In genomic region chr3:99716463-99716995, GRCh38 we compare ENCODE assay signal across 21 cellular contexts.
"Had no signal": no experiment of that assay in that cellular context is flagged by ENCODE, and none has a peak within 500 bp of the region (broad histone marks: within the 10 kb centered on the region; RNA-seq: fewer than 3 reads in every experiment).

No MANE protein-coding gene starts in this region.

- H3K4me3 ChIP-seq: body of pancreas, colonic mucosa, thyroid gland had no signal

- H3K27ac Mint-ChIP-seq: activated CD4-positive, alpha-beta T cell treated with anti-CD3 and anti-CD28 coated beads, Interleukin-2, amount 10 ng/mL, durations not matched to agents 7 days and 5 days; activated CD8-positive, alpha-beta T cell treated with anti-CD3 and anti-CD28 coated beads, Interleukin-2, amount 10 ng/mL, durations not matched to agents 7 days and 5 days; activated naive CD8-positive, alpha-beta T cell treated with anti-CD3 and anti-CD28 coated beads, Interleukin-2, amount 10 ng/mL, durations not matched to agents 7 days and 5 days; activated T-cell treated with anti-CD3 and anti-CD28 coated beads, Interleukin-2, amount 50 U/mL, for 24 hours; activated T-helper 2 cell treated with anti-CD3 and anti-CD28 coated beads, Interferon-gamma antibody, Interleukin-2, Interleukin-4, amounts not matched to agents 10 μg/mL and 5 μg/mL and 100 μg/mL, durations not matched to agents 14 hours and 24 hours and 36 hours; immature natural killer cell; natural killer cell treated with Interleukin-12 subunit alpha and Interleukin-12 subunit beta and Interleukin-15 and Interleukin-18, amount 100 ng/mL, for 72 hours; T-cell had no signal

- H3K36me3 Mint-ChIP-seq: activated naive CD8-positive, alpha-beta T cell treated with anti-CD3 and anti-CD28 coated beads, Interleukin-2, amount 10 ng/mL, durations not matched to agents 7 days and 5 days; immature natural killer cell; natural killer cell treated with Interleukin-12 subunit alpha and Interleukin-12 subunit beta and Interleukin-15 and Interleukin-18, amount 100 ng/mL, for 72 hours; T-cell had no signal

- H3K27ac ChIP-seq: body of pancreas, colonic mucosa, thyroid gland had no signal

- H3K9me3 ChIP-seq: body of pancreas, colonic mucosa, thyroid gland had no signal

- H3K27me3 ChIP-seq: body of pancreas, colonic mucosa, thyroid gland had no signal

- DNase-seq: activated CD4-positive, alpha-beta T cell treated with anti-CD3 and anti-CD28 coated beads, Interleukin-2, amount 10 ng/mL, durations not matched to agents 7 days and 5 days; activated CD4-positive, CD25-positive, alpha-beta regulatory T cell; activated CD8-positive, alpha-beta T cell treated with anti-CD3 and anti-CD28 coated beads, Interleukin-2, amount 10 ng/mL, durations not matched to agents 7 days and 5 days; activated naive CD4-positive, alpha-beta T cell treated with Interleukin-2 at 50 U/mL for 16 hours; activated naive CD8-positive, alpha-beta T cell treated with anti-CD3 and anti-CD28 coated beads, Interleukin-2, amount 10 ng/mL, durations not matched to agents 7 days and 5 days; activated T-cell treated with anti-CD3 and anti-CD28 coated beads, Interleukin-2, amount 50 U/mL, for 24 hours; amygdala; body of pancreas; caudate nucleus; colonic mucosa; head of caudate nucleus; immature natural killer cell; retina; stimulated activated CD4-positive, alpha-beta T cell treated with anti-CD3 and anti-CD28 coated beads, Interleukin-12 subunit alpha, Interleukin-12 subunit beta, amount 100 ng/mL, for 4 hours; stimulated activated CD4-positive, alpha-beta T cell treated with anti-CD3 and anti-CD28 coated beads, Interleukin-1b, Interleukin-23, amount 100 ng/mL, for 48 hours; stimulated activated CD8-positive, alpha-beta memory T cell treated with anti-CD3 and anti-CD28 coated beads, Interleukin-4, amount 100 ng/mL, for 48 hours; stimulated activated naive CD4-positive, alpha-beta T cell treated with Interleukin-2 at 50 U/mL for 16 hours; T-cell; thyroid gland had no signal

- H3K4me3 Mint-ChIP-seq: activated CD4-positive, alpha-beta T cell treated with anti-CD3 and anti-CD28 coated beads, Interleukin-2, amount 10 ng/mL, durations not matched to agents 7 days and 5 days; activated CD8-positive, alpha-beta T cell treated with anti-CD3 and anti-CD28 coated beads, Interleukin-2, amount 10 ng/mL, durations not matched to agents 7 days and 5 days; activated naive CD8-positive, alpha-beta T cell treated with anti-CD3 and anti-CD28 coated beads, Interleukin-2, amount 10 ng/mL, durations not matched to agents 7 days and 5 days; activated T-cell treated with anti-CD3 and anti-CD28 coated beads, Interleukin-2, amount 50 U/mL, for 24 hours; immature natural killer cell; natural killer cell treated with Interleukin-12 subunit alpha and Interleukin-12 subunit beta and Interleukin-15 and Interleukin-18, amount 100 ng/mL, for 72 hours; T-cell had no signal

- H3K9me3 Mint-ChIP-seq: activated CD4-positive, alpha-beta T cell treated with anti-CD3 and anti-CD28 coated beads, Interleukin-2, amount 10 ng/mL, durations not matched to agents 7 days and 5 days; activated naive CD8-positive, alpha-beta T cell treated with anti-CD3 and anti-CD28 coated beads, Interleukin-2, amount 10 ng/mL, durations not matched to agents 7 days and 5 days; activated T-cell treated with anti-CD3 and anti-CD28 coated beads, Interleukin-2, amount 50 U/mL, for 24 hours; activated T-helper 2 cell treated with anti-CD3 and anti-CD28 coated beads, Interferon-gamma antibody, Interleukin-2, Interleukin-4, amounts not matched to agents 10 μg/mL and 5 μg/mL and 100 μg/mL, durations not matched to agents 14 hours and 24 hours and 36 hours; natural killer cell treated with Interleukin-12 subunit alpha and Interleukin-12 subunit beta and Interleukin-15 and Interleukin-18, amount 100 ng/mL, for 72 hours; T-cell had no signal

- H3K4me1 Mint-ChIP-seq: activated CD4-positive, alpha-beta T cell treated with anti-CD3 and anti-CD28 coated beads, Interleukin-2, amount 10 ng/mL, durations not matched to agents 7 days and 5 days; activated naive CD8-positive, alpha-beta T cell treated with anti-CD3 and anti-CD28 coated beads, Interleukin-2, amount 10 ng/mL, durations not matched to agents 7 days and 5 days; immature natural killer cell; T-cell had no signal

- ATAC-seq: activated CD8-positive, alpha-beta T cell treated with anti-CD3 and anti-CD28 coated beads, Interleukin-2, amount 10 ng/mL, durations not matched to agents 7 days and 5 days; body of pancreas; natural killer cell treated with Interleukin-12 subunit alpha and Interleukin-12 subunit beta and Interleukin-15 and Interleukin-18, amount 100 ng/mL, for 72 hours; T-cell had no signal

- H3K4me1 ChIP-seq: body of pancreas, colonic mucosa, thyroid gland had no signal

- H3K36me3 ChIP-seq: colonic mucosa, thyroid gland had no signal
